In genomic region chr3:113221703-113222257, GRCh38 we compare ENCODE assay signal across 1 cellular context.
TF ChIP-seq lines count a peak whose summit lies in the region.

No MANE protein-coding gene starts in this region.

TF ChIP-seq in HEK293, 187 proteins besides CTCF, POLR2A, EP300 and RAD21 (continued from another document):
- TF ChIP-seq, protein P1, sequence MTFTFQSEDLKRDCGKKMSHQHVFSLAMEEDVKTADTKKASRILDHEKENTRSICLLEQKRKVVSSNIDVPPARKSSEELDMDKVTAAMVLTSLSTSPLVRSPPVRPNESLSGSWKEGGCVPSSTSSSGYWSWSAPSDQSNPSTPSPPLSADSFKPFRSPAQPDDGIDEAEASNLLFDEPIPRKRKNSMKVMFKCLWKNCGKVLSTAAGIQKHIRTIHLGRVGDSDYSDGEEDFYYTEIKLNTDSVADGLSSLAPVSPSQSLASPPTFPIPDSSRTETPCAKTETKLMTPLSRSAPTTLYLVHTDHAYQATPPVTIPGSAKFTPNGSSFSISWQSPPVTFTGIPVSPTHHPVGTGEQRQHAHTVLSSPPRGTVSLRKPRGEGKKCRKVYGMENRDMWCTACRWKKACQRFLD (tag by site-specific recombination; IDR thresholded peaks at IDR 0.05) = no peak
- no peak for TF ChIP-seq ZBTB17 (tag by site-specific recombination; IDR thresholded peaks at IDR 0.05)
- TF ChIP-seq ZNF529 (tag by site-specific recombination; IDR thresholded peaks at IDR 0.05; ENCODE audit: insufficient replicate concordance) = no peak
- no peak for TF ChIP-seq ZNF510 (tag by site-specific recombination; IDR thresholded peaks at IDR 0.05; ENCODE audit: insufficient replicate concordance)
- no peak for TF ChIP-seq ZNF571 (tag by site-specific recombination; IDR thresholded peaks at IDR 0.05)
- TF ChIP-seq ZBTB26 (tag by site-specific recombination; optimal IDR thresholded peaks at IDR 0.05) = no peak
- TF ChIP-seq, protein P2, sequence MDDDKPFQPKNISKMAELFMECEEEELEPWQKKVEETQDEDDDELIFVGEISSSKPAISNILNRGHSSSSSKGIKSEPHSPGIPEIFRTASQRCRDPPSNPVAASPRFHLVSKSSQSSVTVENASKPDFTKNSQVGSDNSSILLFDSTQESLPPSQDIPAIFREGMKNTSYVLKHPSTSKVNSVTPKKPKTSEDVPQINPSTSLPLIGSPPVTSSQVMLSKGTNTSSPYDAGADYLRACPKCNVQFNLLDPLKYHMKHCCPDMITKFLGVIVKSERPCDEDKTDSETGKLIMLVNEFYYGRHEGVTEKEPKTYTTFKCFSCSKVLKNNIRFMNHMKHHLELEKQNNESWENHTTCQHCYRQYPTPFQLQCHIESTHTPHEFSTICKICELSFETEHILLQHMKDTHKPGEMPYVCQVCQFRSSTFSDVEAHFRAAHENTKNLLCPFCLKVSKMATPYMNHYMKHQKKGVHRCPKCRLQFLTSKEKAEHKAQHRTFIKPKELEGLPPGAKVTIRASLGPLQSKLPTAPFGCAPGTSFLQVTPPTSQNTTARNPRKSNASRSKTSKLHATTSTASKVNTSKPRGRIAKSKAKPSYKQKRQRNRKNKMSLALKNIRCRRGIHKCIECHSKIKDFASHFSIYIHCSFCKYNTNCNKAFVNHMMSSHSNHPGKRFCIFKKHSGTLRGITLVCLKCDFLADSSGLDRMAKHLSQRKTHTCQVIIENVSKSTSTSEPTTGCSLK (tag by site-specific recombination; IDR thresholded peaks at IDR 0.05) = no peak
- TF ChIP-seq ZNF335 (tag by site-specific recombination; conservative IDR thresholded peaks at IDR 0.05) = peak; percentile 78
- TF ChIP-seq, protein P3, sequence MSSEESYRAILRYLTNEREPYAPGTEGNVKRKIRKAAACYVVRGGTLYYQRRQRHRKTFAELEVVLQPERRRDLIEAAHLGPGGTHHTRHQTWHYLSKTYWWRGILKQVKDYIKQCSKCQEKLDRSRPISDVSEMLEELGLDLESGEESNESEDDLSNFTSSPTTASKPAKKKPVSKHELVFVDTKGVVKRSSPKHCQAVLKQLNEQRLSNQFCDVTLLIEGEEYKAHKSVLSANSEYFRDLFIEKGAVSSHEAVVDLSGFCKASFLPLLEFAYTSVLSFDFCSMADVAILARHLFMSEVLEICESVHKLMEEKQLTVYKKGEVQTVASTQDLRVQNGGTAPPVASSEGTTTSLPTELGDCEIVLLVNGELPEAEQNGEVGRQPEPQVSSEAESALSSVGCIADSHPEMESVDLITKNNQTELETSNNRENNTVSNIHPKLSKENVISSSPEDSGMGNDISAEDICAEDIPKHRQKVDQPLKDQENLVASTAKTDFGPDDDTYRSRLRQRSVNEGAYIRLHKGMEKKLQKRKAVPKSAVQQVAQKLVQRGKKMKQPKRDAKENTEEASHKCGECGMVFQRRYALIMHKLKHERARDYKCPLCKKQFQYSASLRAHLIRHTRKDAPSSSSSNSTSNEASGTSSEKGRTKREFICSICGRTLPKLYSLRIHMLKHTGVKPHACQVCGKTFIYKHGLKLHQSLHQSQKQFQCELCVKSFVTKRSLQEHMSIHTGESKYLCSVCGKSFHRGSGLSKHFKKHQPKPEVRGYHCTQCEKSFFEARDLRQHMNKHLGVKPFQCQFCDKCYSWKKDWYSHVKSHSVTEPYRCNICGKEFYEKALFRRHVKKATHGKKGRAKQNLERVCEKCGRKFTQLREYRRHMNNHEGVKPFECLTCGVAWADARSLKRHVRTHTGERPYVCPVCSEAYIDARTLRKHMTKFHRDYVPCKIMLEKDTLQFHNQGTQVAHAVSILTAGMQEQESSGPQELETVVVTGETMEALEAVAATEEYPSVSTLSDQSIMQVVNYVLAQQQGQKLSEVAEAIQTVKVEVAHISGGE (tag by site-specific recombination; conservative IDR thresholded peaks at IDR 0.05; ENCODE audit: low read depth) = no peak
- no peak for TF ChIP-seq ZSCAN16 (tag by site-specific recombination; IDR thresholded peaks at IDR 0.05)
- TF ChIP-seq ZNF777 (tag by site-specific recombination; IDR thresholded peaks at IDR 0.05; ENCODE audit: borderline replicate concordance) = no peak
- peak; percentile 93 for TF ChIP-seq ZIC2 (tag by site-specific recombination; IDR thresholded peaks at IDR 0.05)
- no peak for TF ChIP-seq ZNF112 (tag by site-specific recombination; IDR thresholded peaks at IDR 0.05)
- TF ChIP-seq ZNF701 (tag by site-specific recombination; IDR thresholded peaks at IDR 0.05) = peak; percentile 89
- no peak for TF ChIP-seq ZBTB10 (tag by site-specific recombination; IDR thresholded peaks at IDR 0.05)
- TF ChIP-seq ZNF324 (tag by site-specific recombination; IDR thresholded peaks at IDR 0.05) = no peak
- TF ChIP-seq ZSCAN23 (tag by site-specific recombination; IDR thresholded peaks at IDR 0.05) = no peak
- TF ChIP-seq, protein P4, sequence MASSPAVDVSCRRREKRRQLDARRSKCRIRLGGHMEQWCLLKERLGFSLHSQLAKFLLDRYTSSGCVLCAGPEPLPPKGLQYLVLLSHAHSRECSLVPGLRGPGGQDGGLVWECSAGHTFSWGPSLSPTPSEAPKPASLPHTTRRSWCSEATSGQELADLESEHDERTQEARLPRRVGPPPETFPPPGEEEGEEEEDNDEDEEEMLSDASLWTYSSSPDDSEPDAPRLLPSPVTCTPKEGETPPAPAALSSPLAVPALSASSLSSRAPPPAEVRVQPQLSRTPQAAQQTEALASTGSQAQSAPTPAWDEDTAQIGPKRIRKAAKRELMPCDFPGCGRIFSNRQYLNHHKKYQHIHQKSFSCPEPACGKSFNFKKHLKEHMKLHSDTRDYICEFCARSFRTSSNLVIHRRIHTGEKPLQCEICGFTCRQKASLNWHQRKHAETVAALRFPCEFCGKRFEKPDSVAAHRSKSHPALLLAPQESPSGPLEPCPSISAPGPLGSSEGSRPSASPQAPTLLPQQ (tag by site-specific recombination; IDR thresholded peaks at IDR 0.05) = no peak
